In the genomic region with DNA sequence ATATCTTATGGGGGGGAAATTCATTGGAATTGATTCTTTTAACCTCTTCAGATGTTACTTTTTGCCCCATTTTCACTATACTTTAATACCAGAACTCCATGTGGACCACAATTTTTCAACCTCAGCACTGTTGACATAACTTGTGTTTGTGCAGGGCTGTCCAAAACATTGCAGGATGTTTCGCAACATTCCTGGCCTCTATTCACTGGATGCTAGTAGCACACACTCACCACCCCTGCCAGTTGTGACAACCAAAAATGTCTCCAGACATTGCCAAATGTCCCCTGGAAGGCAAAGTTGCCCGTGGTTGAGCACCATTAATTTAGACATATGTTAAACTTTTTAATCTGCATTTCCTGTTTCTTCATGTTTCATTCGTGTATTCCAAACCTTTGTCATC, we compare ENCODE assay signal across 14 cellular contexts.
DNase-seq lines count a peak whose midpoint lies in the region; ATAC-seq and TF ChIP-seq lines count a peak whose summit lies in the region.
"Had no signal": no experiment of that assay in that cellular context is flagged by ENCODE, and none has a peak within 500 bp of the region (broad histone marks: within the 10 kb centered on the region; RNA-seq: fewer than 3 reads in every experiment).

No MANE protein-coding gene starts in this region.

- no peak overlapping the region for H3K4me3 ChIP-seq in cardiac fibroblast (replicated peaks in 1 of 2; ENCODE audit: low read depth in 2 of 2, low read length in 2 of 2)
- no peak overlapping the region for H3K4me3 ChIP-seq in tibial artery
- H3K4me3 ChIP-seq in effector memory CD4-positive, alpha-beta T cell (ENCODE audit: insufficient read depth, low read depth, low read length, poor library complexity, severe bottlenecking), result no peak overlapping the region
- H3K4me3 ChIP-seq: esophagus muscularis mucosa had no signal

- no peaks in the 10 kb centered on the region for H3K27me3 ChIP-seq in tibial artery
- H3K27me3 ChIP-seq in effector memory CD4-positive, alpha-beta T cell (replicated peaks; ENCODE audit: control insufficient read depth, insufficient read depth, low read length, poor library complexity, severe bottlenecking), result no peaks in the 10 kb centered on the region
- H3K27me3 ChIP-seq: esophagus muscularis mucosa had no signal

- DNase-seq in H4 (ENCODE audit: low spot score), result peak; percentile 65
- peak; percentile 44 to 49 for DNase-seq in cardiac fibroblast (ENCODE audit: low read depth in 2 of 2)
- DNase-seq in kidney tubule cell (ENCODE audit: low spot score), result peak; percentile 14
- DNase-seq in tibial artery, result peak; percentile 84 to 85
- no peak for DNase-seq in SKM-1 (lab: John Stamatoyannopoulos, UW; ENCODE audit: unreplicated experiment)
- no peak for DNase-seq in effector memory CD4-positive, alpha-beta T cell
- DNase-seq: activated gamma-delta T cell, immature natural killer cell, KBM-7, NCI-H2081, NCI-H82 had no signal

- H3K9me3 ChIP-seq in tibial artery, result peaks cover 0 to 6% (median 0%) of the 10 kb centered on the region in 3 donors
- no peaks in the 10 kb centered on the region for H3K9me3 ChIP-seq in effector memory CD4-positive, alpha-beta T cell (ENCODE audit: control insufficient read depth, low read length)

- H3K27ac ChIP-seq in tibial artery, result no peak overlapping the region
- no peak overlapping the region for H3K27ac ChIP-seq in effector memory CD4-positive, alpha-beta T cell (ENCODE audit: insufficient read depth, low read length, poor library complexity, severe bottlenecking)
- H3K27ac ChIP-seq: esophagus muscularis mucosa had no signal

- intact Hi-C loops in tibial artery (cut with DNase I; ENCODE audit: low total_unique reads), result no loop called here

- no peaks in the 10 kb centered on the region for H3K36me3 ChIP-seq in tibial artery
- H3K36me3 ChIP-seq in effector memory CD4-positive, alpha-beta T cell (ENCODE audit: control insufficient read depth, insufficient read depth, low read length), result no peaks in the 10 kb centered on the region
- H3K36me3 ChIP-seq: esophagus muscularis mucosa had no signal

- peaks cover 0 to 14% (median 2%) of the 10 kb centered on the region in 4 donors for H3K4me1 ChIP-seq in tibial artery
- H3K4me1 ChIP-seq in effector memory CD4-positive, alpha-beta T cell (ENCODE audit: control insufficient read depth, insufficient read depth, low read length, poor library complexity, severe bottlenecking), result no peaks in the 10 kb centered on the region
- H3K4me1 ChIP-seq: esophagus muscularis mucosa had no signal

- ATAC-seq in HG03159 (IDR thresholded peaks at IDR 0.05; ENCODE audit: unreplicated experiment) (no peak), HG02840 (IDR thresholded peaks at IDR 0.05; ENCODE audit: low FRiP score, unreplicated experiment) (no peak)

- no peak for TF ChIP-seq CTCF in cardiac fibroblast (IDR thresholded peaks at IDR 0.05; ENCODE audit: low read depth, low read length)
- TF ChIP-seq CTCF in tibial artery (IDR thresholded peaks at IDR 0.05), result no peak

Comparison
In these comparisons a context has a peak if more than half of its experiments do, and no peak if none do; other contexts are left out.
1. DNase-seq: peak in H4 (single experiment), cardiac fibroblast (2 of 2), kidney tubule cell (single experiment) and tibial artery (2 of 2); none in SKM-1 (single experiment) and effector memory CD4-positive, alpha-beta T cell (0 of 3).